19 cellular contexts compared by ENCODE assay signal in the genomic region with DNA sequence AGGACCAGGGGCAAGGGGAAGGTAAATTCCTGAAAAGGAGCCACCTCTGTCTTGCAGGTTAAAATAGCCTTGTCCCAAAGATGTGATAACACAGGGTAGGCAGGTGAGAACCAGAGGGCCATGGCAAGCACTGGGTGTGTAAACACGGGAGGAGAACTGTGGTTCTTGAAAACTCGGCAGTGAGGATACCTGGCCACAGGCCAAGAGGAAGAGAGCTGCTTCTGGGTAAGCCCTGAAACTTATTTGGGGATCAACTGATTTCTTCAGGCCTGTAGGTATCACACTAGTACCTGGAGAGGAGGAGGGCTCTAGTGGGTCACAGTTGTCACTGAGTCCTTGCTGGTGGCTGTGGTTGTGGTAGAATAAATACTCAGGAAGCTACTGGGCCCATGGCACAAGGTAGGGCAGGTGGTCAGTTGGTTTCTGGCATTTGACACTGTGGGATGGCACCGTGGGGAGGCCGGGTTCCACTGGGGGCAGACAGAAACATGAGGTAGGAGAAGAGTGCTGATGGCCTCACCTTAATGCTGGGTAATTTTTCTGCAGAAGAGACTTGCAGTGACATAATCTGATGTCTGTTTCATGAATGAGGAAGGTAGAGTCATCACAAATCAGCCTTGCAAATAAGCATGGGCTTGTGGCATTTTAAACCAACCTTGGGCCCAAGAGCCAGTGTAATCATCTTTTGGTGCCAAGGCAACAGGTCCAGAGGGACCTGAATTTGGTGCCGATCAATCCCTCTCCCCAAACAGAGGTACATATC. TPM values are rescaled to one million over a fixed set of nuclear protein-coding genes. Genes with fewer than 3 reads are reported as not detected.
DNase-seq lines count a peak whose midpoint lies in the region; ATAC-seq, FAIRE-seq and TF ChIP-seq lines count a peak whose summit lies in the region.
"Had no signal": no experiment of that assay in that cellular context is flagged by ENCODE, and none has a peak within 500 bp of the region (broad histone marks: within the 10 kb centered on the region; RNA-seq: fewer than 3 reads in every experiment).

No MANE protein-coding gene starts in this region.

- H3K36me3 Mint-ChIP-seq in T-helper 2 cell treated with Interferon-gamma antibody and Interleukin-4, amounts not matched to agents 5 μg/mL and 100 μg/mL, for 36 hours (ENCODE audit: low read depth), result peaks cover 25% of the 10 kb centered on the region
- H3K36me3 Mint-ChIP-seq in CD8-positive, alpha-beta T cell, result peaks cover 82% of the 10 kb centered on the region
- H3K36me3 Mint-ChIP-seq in astrocyte (ENCODE audit: low read depth, unreplicated experiment), result peaks cover 8% of the 10 kb centered on the region

- H3K4me1 ChIP-seq in CD8-positive, alpha-beta T cell (ENCODE audit: insufficient read depth, low read length), result no peaks in the 10 kb centered on the region
- no peaks in the 10 kb centered on the region for H3K4me1 ChIP-seq in astrocyte (ENCODE audit: insufficient read depth, low read length)
- peaks cover 20 to 39% of the 10 kb centered on the region in 2 experiments for H3K4me1 ChIP-seq in neutrophil (ENCODE audit: control insufficient read depth in 1 of 2, insufficient read depth in 1 of 2, low read depth in 1 of 2, low read length in 1 of 2)
- H3K4me1 ChIP-seq in testis, result no peaks in the 10 kb centered on the region
- H3K4me1 ChIP-seq: A549, right lobe of liver had no signal

- no peaks in the 10 kb centered on the region for H3K36me3 ChIP-seq in CD8-positive, alpha-beta T cell (ENCODE audit: insufficient read depth, low read length)
- H3K36me3 ChIP-seq in astrocyte (ENCODE audit: insufficient read depth, low read length) (no peaks in the 10 kb centered on the region), neutrophil (peaks cover 67% of the 10 kb centered on the region), testis (ENCODE audit: low read depth, missing control alignments) (no peaks in the 10 kb centered on the region)
- H3K36me3 ChIP-seq: right lobe of liver had no signal

- FAIRE-seq in astrocyte (lab: Jason Lieb, UNC), result no peak
- FAIRE-seq: A549, RCC 7860 had no signal

- no peak overlapping the region for H3K4me2 ChIP-seq in astrocyte (ENCODE audit: low read length)
- H3K4me2 ChIP-seq: A549, GM23338 had no signal

- no peaks in the 10 kb centered on the region for H3K79me2 ChIP-seq in astrocyte (ENCODE audit: insufficient read depth, low read length)

- H4K20me1 ChIP-seq in astrocyte (ENCODE audit: insufficient read depth, low read length), result no peaks in the 10 kb centered on the region

- peak overlapping the region; percentile 38 for H3K27ac Mint-ChIP-seq in T-helper 2 cell treated with Interferon-gamma antibody and Interleukin-4, amounts not matched to agents 5 μg/mL and 100 μg/mL, for 36 hours
- peak overlapping the region; percentile 67 for H3K27ac Mint-ChIP-seq in CD8-positive, alpha-beta T cell
- no peak overlapping the region for H3K27ac Mint-ChIP-seq in astrocyte (ENCODE audit: unreplicated experiment)
- H3K27ac Mint-ChIP-seq: GM23338 had no signal

- TF ChIP-seq CTCF in CD8-positive, alpha-beta T cell (IDR thresholded peaks at IDR 0.05), result no peak
- no peak for TF ChIP-seq CTCF in astrocyte (IDR thresholded peaks at IDR 0.05; ENCODE audit: insufficient read depth, low read depth, low read length)
- no peak for TF ChIP-seq CTCF in neutrophil (IDR thresholded peaks at IDR 0.05)
- no peak for TF ChIP-seq CTCF in testis (IDR thresholded peaks at IDR 0.05)

- H3K9me3 ChIP-seq in CD8-positive, alpha-beta T cell (ENCODE audit: low read length), result no peaks in the 10 kb centered on the region
- no peaks in the 10 kb centered on the region for H3K9me3 ChIP-seq in astrocyte (ENCODE audit: insufficient read depth, low read depth, low read length)
- no peaks in the 10 kb centered on the region for H3K9me3 ChIP-seq in neutrophil
- no peaks in the 10 kb centered on the region for H3K9me3 ChIP-seq in testis
- H3K9me3 ChIP-seq: A549, right lobe of liver had no signal

- H3K4me3 Mint-ChIP-seq in T-helper 2 cell treated with Interferon-gamma antibody and Interleukin-4, amounts not matched to agents 5 μg/mL and 100 μg/mL, for 36 hours, result no peak overlapping the region
- H3K4me3 Mint-ChIP-seq in CD8-positive, alpha-beta T cell, result no peak overlapping the region
- peak overlapping the region; percentile 27 for H3K4me3 Mint-ChIP-seq in astrocyte (ENCODE audit: unreplicated experiment)
- H3K4me3 Mint-ChIP-seq: GM23338 had no signal

- 82 to 87% methylated on average over 5 of the region's 5 CpGs for WGBS in testis, 2 donors

- intact Hi-C loops in CD8-positive, alpha-beta T cell (cut with DNase I, micrococcal nuclease), result no loop called here
- intact Hi-C loops in testis (cut with DNase I; ENCODE audit: low total_unique reads), result no loop called here

- no peaks in the 10 kb centered on the region for H3K9me3 Mint-ChIP-seq in T-helper 2 cell treated with Interferon-gamma antibody and Interleukin-4, amounts not matched to agents 5 μg/mL and 100 μg/mL, for 36 hours
- no peaks in the 10 kb centered on the region for H3K9me3 Mint-ChIP-seq in CD8-positive, alpha-beta T cell
- H3K9me3 Mint-ChIP-seq in astrocyte (ENCODE audit: unreplicated experiment), result peaks cover 5% of the 10 kb centered on the region
- H3K9me3 Mint-ChIP-seq: GM23338 had no signal

- no peak overlapping the region for H3K27ac ChIP-seq in CD8-positive, alpha-beta T cell (ENCODE audit: low read depth, low read length)
- H3K27ac ChIP-seq in astrocyte (ENCODE audit: low read depth, low read length) (no peak overlapping the region), neutrophil (peak overlapping the region; percentile 80), testis (no peak overlapping the region)
- H3K27ac ChIP-seq: A549, right lobe of liver, VCaP had no signal

- H3K4me3 ChIP-seq in CD8-positive, alpha-beta T cell (ENCODE audit: low read depth, low read length), result no peak overlapping the region
- H3K4me3 ChIP-seq in astrocyte (ENCODE audit: insufficient read depth, low read depth, low read length) (no peak overlapping the region), neutrophil (ENCODE audit: low read depth in 1 of 2, low read length in 1 of 2) (no peak overlapping the region), testis (no peak overlapping the region)
- H3K4me3 ChIP-seq: A549, GM23338, right lobe of liver had no signal

- H2AFZ ChIP-seq in astrocyte (ENCODE audit: low read depth, low read length), result no peak overlapping the region
- H2AFZ ChIP-seq: GM23338 had no signal

- H3K9ac ChIP-seq in astrocyte (ENCODE audit: low read length), result no peak overlapping the region

- no peaks in the 10 kb centered on the region for H3K27me3 Mint-ChIP-seq in T-helper 2 cell treated with Interferon-gamma antibody and Interleukin-4, amounts not matched to agents 5 μg/mL and 100 μg/mL, for 36 hours (ENCODE audit: low read depth)
- no peaks in the 10 kb centered on the region for H3K27me3 Mint-ChIP-seq in CD8-positive, alpha-beta T cell (ENCODE audit: low read depth)
- H3K27me3 Mint-ChIP-seq in astrocyte (ENCODE audit: low read depth, unreplicated experiment), result peaks cover 7% of the 10 kb centered on the region

- TF ChIP-seq POLR2A in testis (IDR thresholded peaks at IDR 0.05), result no peak

- POLR2A ChIA-PET in CD8-positive, alpha-beta T cell (lab: Charles Lee), result interaction anchor here (1.1 kb wide), 1 partner anchor 22 kb away, joined by 4 read pairs; the partner anchor contains the start of gene AMPD3

- no peak for ATAC-seq in CD8-positive, alpha-beta T cell
- ATAC-seq: A549, GM23338, right lobe of liver had no signal

- DNase-seq in T-helper 2 cell treated with Interferon-gamma antibody and Interleukin-4, amounts not matched to agents 5 μg/mL and 100 μg/mL, for 36 hours (ENCODE audit: low spot score), result no peak
- DNase-seq in T-helper 2 cell, result no peak
- DNase-seq in CD8-positive, alpha-beta T cell, result no peak
- DNase-seq in astrocyte (ENCODE audit: low read depth), result no peak
- DNase-seq in H4 (ENCODE audit: low spot score), result no peak
- DNase-seq in testis, result no peak
- no peak for DNase-seq in stimulated activated CD4-positive, alpha-beta T cell treated with anti-CD3 and anti-CD28 coated beads, Interleukin-1b, Interleukin-23, amount 100 ng/mL, for 48 hours
- DNase-seq: caudate nucleus; effector memory CD4-positive, alpha-beta T cell; NCI-H187; NCI-H510A treated with DMSO at 0.1 percent for 48 hours; trophoblast cell had no signal

- no peaks in the 10 kb centered on the region for H3K27me3 ChIP-seq in CD8-positive, alpha-beta T cell (ENCODE audit: insufficient read depth, low read length)
- H3K27me3 ChIP-seq in astrocyte (ENCODE audit: insufficient read depth, low read length) (no peaks in the 10 kb centered on the region), neutrophil (no peaks in the 10 kb centered on the region), testis (no peaks in the 10 kb centered on the region)
- H3K27me3 ChIP-seq: right lobe of liver had no signal

- no peaks in the 10 kb centered on the region for H3K4me1 Mint-ChIP-seq in T-helper 2 cell treated with Interferon-gamma antibody and Interleukin-4, amounts not matched to agents 5 μg/mL and 100 μg/mL, for 36 hours (ENCODE audit: low read depth)
- H3K4me1 Mint-ChIP-seq in CD8-positive, alpha-beta T cell (ENCODE audit: low read depth), result peaks cover 29% of the 10 kb centered on the region
- H3K4me1 Mint-ChIP-seq in astrocyte (ENCODE audit: low read depth, unreplicated experiment), result peaks cover 1% of the 10 kb centered on the region

- CTCF ChIA-PET in CD8-positive, alpha-beta T cell (lab: Charles Lee), result interaction anchor here (1.3 kb wide), 1 partner anchor 63 kb away, joined by 8 read pairs; no protein-coding TSS in a partner anchor

RNA-seq across cellular contexts. Expression of gene AMPD3, which starts 22.0 kb away (rescaled TPM):
- 10 to 100 TPM; 10.6 to 12.1 TPM for total RNA-seq in CD8-positive, alpha-beta T cell
- 4.3 and 5.6 TPM in 2 replicates for total RNA-seq in astrocyte
- total RNA-seq in H4 (2014; rRNA removed; shearing (Covaris generic)), result 1.6 and 1.9 TPM in 2 replicates
- 10 to 100 TPM; 10.9 to 13.4 TPM for total RNA-seq in testis
- 5.5 TPM for polyA plus RNA-seq in testis (ENCODE audit: insufficient read depth, low read depth, low replicate concordance)
- polyA plus RNA-seq: neural cell had no signal
